ENCODE assay signal across 9 cellular contexts in genomic region chr19:37997911-37998344, GRCh38.
DNase-seq lines count a peak whose midpoint lies in the region; ATAC-seq and TF ChIP-seq lines count a peak whose summit lies in the region.
"Had no signal": no experiment of that assay in that cellular context is flagged by ENCODE, and none has a peak within 500 bp of the region (broad histone marks: within the 10 kb centered on the region; RNA-seq: fewer than 3 reads in every experiment).

No MANE protein-coding gene starts in this region.

- peak; percentile 54 for DNase-seq in DMS53 (lab: John Stamatoyannopoulos, UW)
- DNase-seq in DMS53 treated with DMSO at 0.1 percent for 48 hours (lab: John Stamatoyannopoulos, UW; ENCODE audit: unreplicated experiment), result no peak
- peak; percentile 36 for DNase-seq in NAMALWA (ENCODE audit: low spot score)
- DNase-seq in dermis blood vessel endothelial cell, result peak; percentile 85
- DNase-seq in retinal pigment epithelial cell (ENCODE audit: low read depth), result peak; percentile 62
- no peak for DNase-seq in mesendoderm
- no peak for DNase-seq in GM13976 (ENCODE audit: low spot score)
- DNase-seq: cerebellar nuclear complex had no signal

- no peak for ATAC-seq in HG02798 (IDR thresholded peaks at IDR 0.05; ENCODE audit: poor library complexity, unreplicated experiment)

- peaks cover 2% of the 10 kb centered on the region for H3K79me1 ChIP-seq in mesendoderm (ENCODE audit: low read length)

- H3K9ac ChIP-seq in mesendoderm (ENCODE audit: low read length), result no peak overlapping the region

- H3K4me3 ChIP-seq in retinal pigment epithelial cell (ENCODE audit: low read length), result no peak overlapping the region
- H3K4me3 ChIP-seq in mesendoderm (ENCODE audit: low read length), result no peak overlapping the region

- in situ Hi-C loops in GM13976 (cut with MboI; ENCODE audit: low sequenced_read_pairs, unreplicated experiment), result no loop called here

- H3K56ac ChIP-seq in mesendoderm (ENCODE audit: low read length), result no peak overlapping the region

- no peak overlapping the region for H3K18ac ChIP-seq in mesendoderm (ENCODE audit: low read length)

- H3K4me2 ChIP-seq in mesendoderm (ENCODE audit: low read length), result no peak overlapping the region

- H3K79me2 ChIP-seq in mesendoderm (ENCODE audit: control insufficient read depth, insufficient read depth, low read length), result no peaks in the 10 kb centered on the region

- H3K4me1 ChIP-seq in mesendoderm (ENCODE audit: control insufficient read depth, low read depth, low read length), result no peaks in the 10 kb centered on the region

- no CpG with 5 or more reads among the region's 3 CpGs for WGBS in mesendoderm (ENCODE audit: extremely low coverage, insufficient coverage, low lambda C conversion rate)

- no peak overlapping the region for H4K8ac ChIP-seq in mesendoderm (ENCODE audit: low read depth, low read length)

- H3K23ac ChIP-seq in mesendoderm (ENCODE audit: low read length), result no peak overlapping the region

- no peaks in the 10 kb centered on the region for H3K27me3 ChIP-seq in mesendoderm (ENCODE audit: insufficient read depth, low read length, poor library complexity)

- no peak overlapping the region for H2BK120ac ChIP-seq in mesendoderm (ENCODE audit: low read depth, low read length)

- no peak overlapping the region for H3K4ac ChIP-seq in mesendoderm (ENCODE audit: low read depth, low read length)

- H4K5ac ChIP-seq in mesendoderm (ENCODE audit: low read length), result no peak overlapping the region

- no peak overlapping the region for H2BK5ac ChIP-seq in mesendoderm (ENCODE audit: low read length)

- TF ChIP-seq CTCF in retinal pigment epithelial cell (conservative IDR thresholded peaks at IDR 0.05; ENCODE audit: low read depth, low read length), result no peak
- TF ChIP-seq CTCF in GM13976 (IDR thresholded peaks at IDR 0.05; ENCODE audit: borderline replicate concordance, control extremely low read depth, extremely low read depth, insufficient read depth, missing control alignments), result no peak

- H3K36me3 ChIP-seq in mesendoderm (ENCODE audit: control insufficient read depth, insufficient read depth, low read length), result no peaks in the 10 kb centered on the region

- H2BK15ac ChIP-seq in mesendoderm (replicated peaks; ENCODE audit: low read depth), result no peak overlapping the region

- no peak overlapping the region for H3K27ac ChIP-seq in mesendoderm (ENCODE audit: low read depth, low read length)

- H2AK5ac ChIP-seq in mesendoderm (ENCODE audit: low read length), result no peak overlapping the region

Comparison
In these comparisons a context has a peak if more than half of its experiments do, and no peak if none do; other contexts are left out.
1. DNase-seq: peak in DMS53 (single experiment), NAMALWA (single experiment), dermis blood vessel endothelial cell (single experiment) and retinal pigment epithelial cell (single experiment); none in DMS53 treated with DMSO at 0.1 percent for 48 hours (single experiment), mesendoderm (single experiment) and GM13976 (single experiment).